Comparison of ENCODE assay signal across 19 cellular contexts in genomic region chr16:67651039-67651438, GRCh38. TPM values are rescaled to one million over a fixed set of nuclear protein-coding genes. Genes with fewer than 3 reads are reported as not detected.
DNase-seq lines count a peak whose midpoint lies in the region; ATAC-seq and TF ChIP-seq lines count a peak whose summit lies in the region.
"Had no signal": no experiment of that assay in that cellular context is flagged by ENCODE, and none has a peak within 500 bp of the region (broad histone marks: within the 10 kb centered on the region; RNA-seq: fewer than 3 reads in every experiment).

No MANE protein-coding gene starts in this region.

- intact Hi-C loops in activated CD8-positive, alpha-beta T cell treated with anti-CD3 and anti-CD28 coated beads for 36 hours (cut with micrococcal nuclease), result no loop called here
- intact Hi-C loops in lower lobe of right lung (cut with DNase I), result no loop called here

- H3K9me3 ChIP-seq in lower lobe of right lung, result no peaks in the 10 kb centered on the region
- H3K9me3 ChIP-seq: BLaER1, SJCRH30 had no signal

- no peak for ATAC-seq in activated CD8-positive, alpha-beta T cell treated with anti-CD3 and anti-CD28 coated beads for 36 hours
- ATAC-seq in activated CD8-positive, alpha-beta T cell treated with anti-CD3 and anti-CD28 coated beads, Interleukin-2, amount 10 ng/mL, durations not matched to agents 7 days and 5 days, result no peak
- ATAC-seq in T-cell (replicated peaks in 1 of 4) (no peak), lower lobe of right lung (no peak), GM18498 (IDR thresholded peaks at IDR 0.05; ENCODE audit: unreplicated experiment) (no peak)
- no peak for ATAC-seq in stimulated activated memory B cell treated with anti-CD40 and anti-IgM and Interleukin-4, amounts not matched to agents 10 μg/mL and 1 μg/mL and 100 μg/mL, for 72 hours

- H3K9me3 Mint-ChIP-seq in activated CD8-positive, alpha-beta T cell treated with anti-CD3 and anti-CD28 coated beads for 36 hours, result no peaks in the 10 kb centered on the region
- no peaks in the 10 kb centered on the region for H3K9me3 Mint-ChIP-seq in activated CD8-positive, alpha-beta T cell treated with anti-CD3 and anti-CD28 coated beads, Interleukin-2, amount 10 ng/mL, durations not matched to agents 7 days and 5 days (ENCODE audit: insufficient read depth)
- no peaks in the 10 kb centered on the region for H3K9me3 Mint-ChIP-seq in T-cell
- no peaks in the 10 kb centered on the region for H3K9me3 Mint-ChIP-seq in stimulated activated memory B cell treated with anti-CD40 and anti-IgM and Interleukin-4, amounts not matched to agents 10 μg/mL and 1 μg/mL and 100 μg/mL, for 72 hours

- H3K27ac Mint-ChIP-seq in activated CD8-positive, alpha-beta T cell treated with anti-CD3 and anti-CD28 coated beads for 36 hours, result peak overlapping the region; percentile 11
- H3K27ac Mint-ChIP-seq in activated CD8-positive, alpha-beta T cell treated with anti-CD3 and anti-CD28 coated beads, Interleukin-2, amount 10 ng/mL, durations not matched to agents 7 days and 5 days, result no peak overlapping the region
- H3K27ac Mint-ChIP-seq in T-cell, result peak overlapping the region; percentile 71 to 79
- peak overlapping the region; percentile 43 for H3K27ac Mint-ChIP-seq in stimulated activated memory B cell treated with anti-CD40 and anti-IgM and Interleukin-4, amounts not matched to agents 10 μg/mL and 1 μg/mL and 100 μg/mL, for 72 hours

- CTCF ChIA-PET in activated CD8-positive, alpha-beta T cell treated with anti-CD3 and anti-CD28 coated beads for 36 hours (lab: Charles Lee), result interaction anchor here (0.9 to 1.9 kb wide), 4 partner anchors 12 to 170 kb away, joined by 3 to 5 read pairs (median 4); partner anchors contain the start of gene ATP6V0D1
- CTCF ChIA-PET in activated CD8-positive, alpha-beta T cell treated with anti-CD3 and anti-CD28 coated beads, Interleukin-2, amount 10 ng/mL, durations not matched to agents 7 days and 5 days (lab: Charles Lee), result interaction anchor here (0.9 to 1.3 kb wide), 3 partner anchors 88 to 104 kb away, joined by 3 read pairs; partner anchors contain the start of gene CTCF
- CTCF ChIA-PET in T-cell (lab: Charles Lee), result interaction anchor here in 1 of 2 donors (1.0 kb wide), 1 partner anchor 130 kb away, joined by 3 read pairs; no protein-coding TSS in a partner anchor

- H3K4me3 ChIP-seq in lower lobe of right lung, result no peak overlapping the region
- H3K4me3 ChIP-seq: BLaER1, PC-9, SJCRH30 had no signal

- H3K4me1 ChIP-seq in lower lobe of right lung, result peaks cover 7% of the 10 kb centered on the region
- H3K4me1 ChIP-seq: SJCRH30 had no signal

- H3K4me1 Mint-ChIP-seq in activated CD8-positive, alpha-beta T cell treated with anti-CD3 and anti-CD28 coated beads for 36 hours (ENCODE audit: low read depth), result peaks cover 11% of the 10 kb centered on the region
- H3K4me1 Mint-ChIP-seq in activated CD8-positive, alpha-beta T cell treated with anti-CD3 and anti-CD28 coated beads, Interleukin-2, amount 10 ng/mL, durations not matched to agents 7 days and 5 days (ENCODE audit: low read depth), result peaks cover 19% of the 10 kb centered on the region
- H3K4me1 Mint-ChIP-seq in T-cell, result peaks cover 8 to 18% (median 18%) of the 10 kb centered on the region in 3 donors
- peaks cover 19% of the 10 kb centered on the region for H3K4me1 Mint-ChIP-seq in stimulated activated memory B cell treated with anti-CD40 and anti-IgM and Interleukin-4, amounts not matched to agents 10 μg/mL and 1 μg/mL and 100 μg/mL, for 72 hours

- no peak overlapping the region for H3K4me3 Mint-ChIP-seq in activated CD8-positive, alpha-beta T cell treated with anti-CD3 and anti-CD28 coated beads for 36 hours
- H3K4me3 Mint-ChIP-seq in activated CD8-positive, alpha-beta T cell treated with anti-CD3 and anti-CD28 coated beads, Interleukin-2, amount 10 ng/mL, durations not matched to agents 7 days and 5 days, result no peak overlapping the region
- no peak overlapping the region for H3K4me3 Mint-ChIP-seq in T-cell
- no peak overlapping the region for H3K4me3 Mint-ChIP-seq in stimulated activated memory B cell treated with anti-CD40 and anti-IgM and Interleukin-4, amounts not matched to agents 10 μg/mL and 1 μg/mL and 100 μg/mL, for 72 hours

- DNase-seq in activated CD8-positive, alpha-beta T cell treated with anti-CD3 and anti-CD28 coated beads for 36 hours, result no peak
- no peak for DNase-seq in activated CD8-positive, alpha-beta T cell treated with anti-CD3 and anti-CD28 coated beads, Interleukin-2, amount 10 ng/mL, durations not matched to agents 7 days and 5 days
- no peak for DNase-seq in T-cell
- peak; percentile 20 for DNase-seq in lower lobe of right lung
- no peak for DNase-seq in activated CD4-positive, alpha-beta T cell treated with anti-CD3 and anti-CD28 coated beads for 1 hour
- no peak for DNase-seq in NCI-H82 (lab: John Stamatoyannopoulos, UW)
- DNase-seq: DND-41, GF-D8, GOT3, NCI-H1436, NCI-H2029, NCI-H510A, NCI-H774, PC-9, SJCRH30 had no signal

- POLR2A ChIA-PET in activated CD8-positive, alpha-beta T cell treated with anti-CD3 and anti-CD28 coated beads for 36 hours (lab: Charles Lee), result interaction anchor here (1.6 to 9.2 kb wide), 3 partner anchors 9 to 12 kb away, joined by 4 to 100 read pairs (median 13); partner anchors contain the start of genes ACD and PARD6A
- POLR2A ChIA-PET in activated CD8-positive, alpha-beta T cell treated with anti-CD3 and anti-CD28 coated beads, Interleukin-2, amount 10 ng/mL, durations not matched to agents 7 days and 5 days (lab: Charles Lee), result interaction anchor here (7.9 kb wide), 1 partner anchor 8 kb away, joined by 71 read pairs; the partner anchor contains the start of genes ACD and PARD6A
- POLR2A ChIA-PET in T-cell (lab: Charles Lee), result interaction anchor here in 1 of 2 donors (0.6 kb wide), 1 partner anchor 131 kb away, joined by 8 read pairs; no protein-coding TSS in a partner anchor

- H3K36me3 ChIP-seq in lower lobe of right lung, result no peaks in the 10 kb centered on the region
- H3K36me3 ChIP-seq: SJCRH30 had no signal

- H3K27me3 ChIP-seq in lower lobe of right lung (ENCODE audit: low read depth), result peaks cover 77% of the 10 kb centered on the region
- H3K27me3 ChIP-seq: BLaER1, SJCRH30 had no signal

- no peaks in the 10 kb centered on the region for H3K27me3 Mint-ChIP-seq in activated CD8-positive, alpha-beta T cell treated with anti-CD3 and anti-CD28 coated beads for 36 hours
- H3K27me3 Mint-ChIP-seq in activated CD8-positive, alpha-beta T cell treated with anti-CD3 and anti-CD28 coated beads, Interleukin-2, amount 10 ng/mL, durations not matched to agents 7 days and 5 days (ENCODE audit: low read depth), result no peaks in the 10 kb centered on the region
- H3K27me3 Mint-ChIP-seq in T-cell, result no peaks in the 10 kb centered on the region
- H3K27me3 Mint-ChIP-seq in stimulated activated memory B cell treated with anti-CD40 and anti-IgM and Interleukin-4, amounts not matched to agents 10 μg/mL and 1 μg/mL and 100 μg/mL, for 72 hours, result no peaks in the 10 kb centered on the region

- no peak for TF ChIP-seq CTCF in activated CD8-positive, alpha-beta T cell treated with anti-CD3 and anti-CD28 coated beads for 36 hours (IDR thresholded peaks at IDR 0.05)
- no peak for TF ChIP-seq CTCF in lower lobe of right lung (IDR thresholded peaks at IDR 0.05)

- no peak overlapping the region for H3K27ac ChIP-seq in lower lobe of right lung
- H3K27ac ChIP-seq: BLaER1, KMS-11, PC-9, SJCRH30 had no signal

- peaks cover 43% of the 10 kb centered on the region for H3K36me3 Mint-ChIP-seq in activated CD8-positive, alpha-beta T cell treated with anti-CD3 and anti-CD28 coated beads for 36 hours (ENCODE audit: low read depth)
- peaks cover 58% of the 10 kb centered on the region for H3K36me3 Mint-ChIP-seq in activated CD8-positive, alpha-beta T cell treated with anti-CD3 and anti-CD28 coated beads, Interleukin-2, amount 10 ng/mL, durations not matched to agents 7 days and 5 days (ENCODE audit: low read depth)
- H3K36me3 Mint-ChIP-seq in T-cell, result peaks cover 38% of the 10 kb centered on the region
- peaks cover 62% of the 10 kb centered on the region for H3K36me3 Mint-ChIP-seq in stimulated activated memory B cell treated with anti-CD40 and anti-IgM and Interleukin-4, amounts not matched to agents 10 μg/mL and 1 μg/mL and 100 μg/mL, for 72 hours

RNA-seq across cellular contexts. Expression of gene CARMIL2, which starts 6.1 kb away (rescaled TPM):
- total RNA-seq in activated CD8-positive, alpha-beta T cell treated with anti-CD3 and anti-CD28 coated beads for 36 hours, result 100 to 1,000 TPM; 151 to 155 TPM
- total RNA-seq in activated CD8-positive, alpha-beta T cell treated with anti-CD3 and anti-CD28 coated beads, Interleukin-2, amount 10 ng/mL, durations not matched to agents 7 days and 5 days, result 100 to 1,000 TPM; 192 to 196 TPM
- total RNA-seq in T-cell, result 100 to 1,000 TPM; 150 to 271 (median 243) TPM
- 2.4 TPM for total RNA-seq in lower lobe of right lung

RNA-seq across cellular contexts. Expression of gene ACD, which starts 9.0 kb away (rescaled TPM):
- total RNA-seq in activated CD8-positive, alpha-beta T cell treated with anti-CD3 and anti-CD28 coated beads for 36 hours, result 10 to 100 TPM; 50.8 to 53.7 TPM
- 10 to 100 TPM; 51.4 to 51.6 TPM for total RNA-seq in activated CD8-positive, alpha-beta T cell treated with anti-CD3 and anti-CD28 coated beads, Interleukin-2, amount 10 ng/mL, durations not matched to agents 7 days and 5 days
- 10 to 100 TPM; 24.5 to 62.6 (median 53.6) TPM for total RNA-seq in T-cell
- total RNA-seq in lower lobe of right lung, result 16.6 TPM

RNA-seq across cellular contexts. Expression of gene PARD6A, which starts 9.7 kb away (rescaled TPM):
- 1 to 10 TPM; 6.3 to 7.2 TPM for total RNA-seq in activated CD8-positive, alpha-beta T cell treated with anti-CD3 and anti-CD28 coated beads for 36 hours
- 10 to 100 TPM; 13.2 to 14.7 TPM for total RNA-seq in activated CD8-positive, alpha-beta T cell treated with anti-CD3 and anti-CD28 coated beads, Interleukin-2, amount 10 ng/mL, durations not matched to agents 7 days and 5 days
- total RNA-seq in T-cell (10 to 100 TPM in 1 of 5 donors, 1 to 10 TPM in 4; 2.9 to 10.6 (median 7.6) TPM), lower lobe of right lung (5.5 TPM)

RNA-seq across cellular contexts. Expression of gene ENKD1, which starts 15.5 kb away (rescaled TPM):
- 1 to 10 TPM; 8.4 to 8.9 TPM for total RNA-seq in activated CD8-positive, alpha-beta T cell treated with anti-CD3 and anti-CD28 coated beads for 36 hours
- 1 to 10 TPM; 7.0 TPM for total RNA-seq in activated CD8-positive, alpha-beta T cell treated with anti-CD3 and anti-CD28 coated beads, Interleukin-2, amount 10 ng/mL, durations not matched to agents 7 days and 5 days
- total RNA-seq in T-cell (10 to 100 TPM in 3 of 5 donors, 1 to 10 TPM in 2; 4.2 to 12.1 (median 10.1) TPM), lower lobe of right lung (19.4 TPM)

RNA-seq across cellular contexts. Expression of gene C16orf86, which starts 15.6 kb away (rescaled TPM):
- total RNA-seq in activated CD8-positive, alpha-beta T cell treated with anti-CD3 and anti-CD28 coated beads for 36 hours, result 1 to 10 TPM; 2.8 to 4.7 TPM
- 1 to 10 TPM; 2.3 to 2.5 TPM for total RNA-seq in activated CD8-positive, alpha-beta T cell treated with anti-CD3 and anti-CD28 coated beads, Interleukin-2, amount 10 ng/mL, durations not matched to agents 7 days and 5 days
- total RNA-seq in T-cell (1 to 10 TPM; 1.9 to 6.7 (median 5.4) TPM), lower lobe of right lung (5.3 TPM)

Comparison
In these comparisons a context has a peak if more than half of its experiments do, and no peak if none do; other contexts are left out.
1. RNA of gene CARMIL2, which starts 6.1 kb away (total RNA-seq): 150 to 271 TPM in T-cell, 192 to 196 TPM in activated CD8-positive, alpha-beta T cell treated with anti-CD3 and anti-CD28 coated beads, Interleukin-2, amount 10 ng/mL, durations not matched to agents 7 days and 5 days and 151 to 155 TPM in activated CD8-positive, alpha-beta T cell treated with anti-CD3 and anti-CD28 coated beads for 36 hours; 2.4 TPM in lower lobe of right lung (single experiment); every median in the first group is over 10 times any median in the second.